Comparison of ENCODE assay signal across 8 cellular contexts in genomic region chr1:148037850-148038461, GRCh38.
DNase-seq lines count a peak whose midpoint lies in the region; ATAC-seq, FAIRE-seq and TF ChIP-seq lines count a peak whose summit lies in the region.
"Not testable (repeated sequence)": the region's sequence is repeated elsewhere in the genome, so short reads cannot be mapped to it uniquely, and the experiment has no call there.

No MANE protein-coding gene starts in this region.

- H3K27ac Mint-ChIP-seq in GM23338 (peak overlapping the region; percentile 100), glutamatergic neuron (ENCODE audit: unreplicated experiment) (peak overlapping the region; percentile 98)

- H2AFZ ChIP-seq in GM23338; K562 (ENCODE audit: low read depth, low read length); neural cell (ENCODE audit: low read depth, low read length): not testable (repeated sequence)

- TF ChIP-seq CTCF in GM23338 (conservative IDR thresholded peaks at IDR 0.05; ENCODE audit: low read depth in 2 of 2); VCaP (conservative IDR thresholded peaks at IDR 0.05); K562 (IDR thresholded peaks at IDR 0.05 in 2 of 3, conservative IDR thresholded peaks at IDR 0.05 in 1 of 3; ENCODE audit: insufficient read depth in 2 of 3, low read depth in 1 of 3, low read length in 3 of 3); glutamatergic neuron (IDR thresholded peaks at IDR 0.05; ENCODE audit: partially characterized antibody, unreplicated experiment); neural cell (IDR thresholded peaks at IDR 0.05; ENCODE audit: poor library complexity, severe bottlenecking); tibial artery (IDR thresholded peaks at IDR 0.05): not testable (repeated sequence)

- H4K20me1 ChIP-seq in GM23338 (replicated peaks; ENCODE audit: insufficient read depth); K562 (replicated peaks; ENCODE audit: control insufficient read depth, insufficient read depth, low read length); neural cell (ENCODE audit: insufficient read depth): not testable (repeated sequence)

- not testable (repeated sequence) for TF ChIP-seq EP300 in K562 (IDR thresholded peaks at IDR 0.05; ENCODE audit: low read length); neural cell (conservative IDR thresholded peaks at IDR 0.05; ENCODE audit: poor library complexity, severe bottlenecking)

- peak overlapping the region in 1 of 2 experiments; percentile 73; a peak in 1 of 4 replicates for H3K9ac ChIP-seq in K562 (ENCODE audit: insufficient read depth in 1 of 2, low read depth in 2 of 2, low read length in 2 of 2)
- not testable (repeated sequence) for H3K9ac ChIP-seq in neural cell (ENCODE audit: low read length)

- not testable (repeated sequence) for BruUV-seq in K562 (replicated peaks; lab: Mats Ljungman, UMichigan)

- 3% methylated on average over 4 of the region's 21 CpGs for WGBS in K562 (ENCODE audit: insufficient coverage, low coverage, missing lambda C conversion rate)

- H3K27ac ChIP-seq in GM23338 (ENCODE audit: low read depth) (peak overlapping the region; percentile 91; the same call in 1 of the 2 replicates), VCaP (peak overlapping the region; percentile 41; the same call in 1 of the 2 replicates), K562 (ENCODE audit: extremely low read depth, low read depth, low read length) (peak overlapping the region; percentile 82; the same call in 1 of the 3 replicates), tibial artery (peak overlapping the region; percentile 80 to 81)
- H3K27ac ChIP-seq in neural cell (ENCODE audit: low read length) = not testable (repeated sequence)

- CTCF ChIA-PET in K562 (lab: Yijun Ruan, JAX; ENCODE audit: low intra/inter-chr PET ratio) = not testable (repeated sequence)

- H3F3A ChIP-seq in GM23338 (replicated peaks; ENCODE audit: low read depth); neural cell (ENCODE audit: insufficient read depth, low read length, poor library complexity, severe bottlenecking): not testable (repeated sequence)

- H3K4me2 ChIP-seq in GM23338 = peak overlapping the region; percentile 75
- H3K4me2 ChIP-seq in K562 (ENCODE audit: insufficient read depth, low read length) = peak overlapping the region; percentile 46; the same call in 1 of the 2 replicates
- H3K4me2 ChIP-seq in neural cell (ENCODE audit: low read length) = not testable (repeated sequence)

- H3K27me3 Mint-ChIP-seq in GM23338 (ENCODE audit: insufficient read depth, low read depth, poor library complexity); glutamatergic neuron (ENCODE audit: unreplicated experiment): not testable (repeated sequence)

- H3K36me3 Mint-ChIP-seq in GM23338 (ENCODE audit: low read depth); glutamatergic neuron (ENCODE audit: unreplicated experiment): not testable (repeated sequence)

- H3K9me2 ChIP-seq in GM23338 (ENCODE audit: insufficient read depth); neural cell (ENCODE audit: insufficient read depth, low read length): not testable (repeated sequence)

- intact Hi-C loops in K562 (cut with micrococcal nuclease); tibial artery (cut with DNase I; ENCODE audit: low total_unique reads): not testable (repeated sequence)

- H3K27me3 ChIP-seq in GM23338 (ENCODE audit: insufficient read depth) (peaks cover 11% of the 10 kb centered on the region), neural cell (ENCODE audit: insufficient read depth, low read depth, low read length) (peaks cover 11% of the 10 kb centered on the region)
- H3K27me3 ChIP-seq in K562 (ENCODE audit: control insufficient read depth in 2 of 2, insufficient read depth in 2 of 2, low read length in 2 of 2); tibial artery: not testable (repeated sequence)

- TF ChIP-seq RAD21 in K562 (CRISPR knock-in tag; conservative IDR thresholded peaks at IDR 0.05 in 1 of 2, IDR thresholded peaks at IDR 0.05 in 1 of 2); neural cell (conservative IDR thresholded peaks at IDR 0.05): not testable (repeated sequence)

- H3K79me2 ChIP-seq in GM23338 (replicated peaks; ENCODE audit: insufficient read depth); K562 (ENCODE audit: control insufficient read depth, insufficient read depth, low read length); neural cell (replicated peaks; ENCODE audit: insufficient read depth, low read length): not testable (repeated sequence)

- not testable (repeated sequence) for FAIRE-seq in K562 (lab: Jason Lieb, UNC)

- not testable (repeated sequence) for TF ChIP-seq POLR2A in GM18505 (IDR thresholded peaks at IDR 0.05; ENCODE audit: borderline replicate concordance, extremely low read depth, insufficient read depth, insufficient read length); K562 (conservative IDR thresholded peaks at IDR 0.05)

- peak overlapping the region; percentile 74 for H3K4me3 Mint-ChIP-seq in GM23338
- H3K4me3 Mint-ChIP-seq in glutamatergic neuron (ENCODE audit: unreplicated experiment) = peak overlapping the region; percentile 82

- H3K4me3 ChIP-seq in GM23338 (peak overlapping the region; percentile 50), neural cell (ENCODE audit: low read length) (peak overlapping the region; percentile 43), tibial artery (peak overlapping the region; percentile 52 to 60)
- not testable (repeated sequence) for H3K4me3 ChIP-seq in K562

- peak; percentile 1 for ATAC-seq in GM18505 (IDR thresholded peaks at IDR 0.05; ENCODE audit: unreplicated experiment)
- not testable (repeated sequence) for ATAC-seq in GM23338
- ATAC-seq in HG03439 (IDR thresholded peaks at IDR 0.05; ENCODE audit: unreplicated experiment) = peak; percentile 24
- peak; percentile 17 for ATAC-seq in K562

- in situ Hi-C loops in K562 (cut with MboI) = not testable (repeated sequence)

- not testable (repeated sequence) for H3K9me3 ChIP-seq in K562 (replicated peaks; ENCODE audit: control insufficient read depth, insufficient read depth, low read depth, low read length); neural cell (ENCODE audit: low read length); tibial artery

- POLR2A ChIA-PET in K562 (lab: Yijun Ruan, JAX) = interaction anchor here (1.0 kb wide), 2 partner anchors 145 to 296 kb away, joined by 3 to 5 read pairs; no protein-coding TSS in a partner anchor

- not testable (repeated sequence) for H3K9me1 ChIP-seq in K562 (ENCODE audit: control insufficient read depth, insufficient read depth, low read length)

- H3K9me3 Mint-ChIP-seq in GM23338; glutamatergic neuron (ENCODE audit: unreplicated experiment): not testable (repeated sequence)

- not testable (repeated sequence) for H3K36me3 ChIP-seq in GM23338 (ENCODE audit: insufficient read depth); K562 (ENCODE audit: control insufficient read depth, insufficient read depth, low read length); neural cell (ENCODE audit: insufficient read depth, low read length); tibial artery

- H3K4me1 ChIP-seq in GM23338 (ENCODE audit: insufficient read depth); K562 (replicated peaks in 1 of 2; ENCODE audit: control insufficient read depth in 2 of 2, insufficient read depth in 2 of 2, low read length in 2 of 2); tibial artery: not testable (repeated sequence)

- H3K4me1 Mint-ChIP-seq in GM23338; glutamatergic neuron (ENCODE audit: low read depth, unreplicated experiment): not testable (repeated sequence)

- DNase-seq in GM23338 (ENCODE audit: low spot score); K562 (ENCODE audit: extremely low read depth in 1 of 4, low spot score in 3 of 4); glutamatergic neuron; tibial artery: not testable (repeated sequence)

TF ChIP-seq in K562, 482 proteins besides CTCF, POLR2A, EP300 and RAD21:
- TF ChIP-seq NONO (IDR thresholded peaks at IDR 0.05; ENCODE audit: low read depth in 2 of 2, low read length in 1 of 2) = peak in 1 of 2 experiments; percentile 12; a peak in 1 of 4 replicates
